In genomic region chr6:153965996-153966395, GRCh38 we compare ENCODE assay signal across 15 cellular contexts.
DNase-seq lines count a peak whose midpoint lies in the region; ATAC-seq, FAIRE-seq and TF ChIP-seq lines count a peak whose summit lies in the region.
"Had no signal": no experiment of that assay in that cellular context is flagged by ENCODE, and none has a peak within 500 bp of the region (broad histone marks: within the 10 kb centered on the region; RNA-seq: fewer than 3 reads in every experiment).

No MANE protein-coding gene starts in this region.

- H3K9ac ChIP-seq in HepG2 (ENCODE audit: insufficient read depth, low read depth, low read length) (no peak overlapping the region), neuronal stem cell (ENCODE audit: low read depth, low read length, poor library complexity) (no peak overlapping the region)

- CTCF ChIA-PET in HepG2 (lab: Yijun Ruan, JAX; ENCODE audit: low intra/inter-chr PET ratio, low total read pairs), result no interaction called here

- H2BK5ac ChIP-seq in neuronal stem cell (ENCODE audit: low read length), result no peak overlapping the region

- TF ChIP-seq RAD21 in HepG2 (CRISPR knock-in tag; IDR thresholded peaks at IDR 0.05), result no peak

- no peak overlapping the region for H3K4me2 ChIP-seq in HepG2 (ENCODE audit: low read depth, low read length)
- H3K4me2 ChIP-seq in neuronal stem cell (ENCODE audit: insufficient read depth, low read length, poor library complexity, severe bottlenecking), result no peak overlapping the region

- no TSS peak for BruUV-seq in HepG2 (replicated peaks; lab: Mats Ljungman, UMichigan)

- H3K27ac ChIP-seq in HepG2 (ENCODE audit: extremely low read length, insufficient read depth, low read length) (no peak overlapping the region), right lobe of liver (no peak overlapping the region), neuronal stem cell (replicated peaks; ENCODE audit: low read length) (no peak overlapping the region)
- H3K27ac ChIP-seq: stomach had no signal

- no peak overlapping the region for H3K23ac ChIP-seq in neuronal stem cell (ENCODE audit: low read depth, low read length, poor library complexity)

- no peak overlapping the region for H4K8ac ChIP-seq in neuronal stem cell (ENCODE audit: low read depth, low read length)

- no peak overlapping the region for H2BK12ac ChIP-seq in neuronal stem cell (ENCODE audit: low read length)

- TF ChIP-seq POLR2A in HepG2 (IDR thresholded peaks at IDR 0.05; ENCODE audit: insufficient read depth in 1 of 2, low read depth in 2 of 2, low read length in 2 of 2) (no peak), right lobe of liver (IDR thresholded peaks at IDR 0.05) (no peak)

- no peak for DNase-seq in HepG2 (ENCODE audit: low spot score)
- DNase-seq in right lobe of liver, result no peak
- DNase-seq in SK-MEL-5 (ENCODE audit: low read depth, low spot score), result peak; percentile 11
- peak; percentile 34 for DNase-seq in fibroblast of mammary gland (ENCODE audit: low read depth)
- DNase-seq in urothelium cell line (ENCODE audit: low spot score), result peak; percentile 15
- no peak for DNase-seq in T1000 (lab: John Stamatoyannopoulos, UW)
- DNase-seq in neuronal stem cell (ENCODE audit: low spot score), result no peak
- DNase-seq: activated naive CD4-positive, alpha-beta T cell; effector CD8-positive, alpha-beta T cell; NCI-H2029 treated with DMSO at 0.1 percent for 48 hours; NCI-H524 treated with DMSO at 0.1 percent for 48 hours; stomach; T-cell had no signal

- ATAC-seq in HepG2, result no peak
- ATAC-seq in right lobe of liver, result no peak
- no peak for ATAC-seq in GM19023 (IDR thresholded peaks at IDR 0.05; ENCODE audit: unreplicated experiment)
- ATAC-seq: left lobe of liver had no signal

- H2BK15ac ChIP-seq in neuronal stem cell (ENCODE audit: low read length), result no peak overlapping the region

- no peaks in the 10 kb centered on the region for H3K4me1 ChIP-seq in HepG2 (ENCODE audit: insufficient read depth, low read length)
- H3K4me1 ChIP-seq in right lobe of liver, result no peaks in the 10 kb centered on the region
- H3K4me1 ChIP-seq in neuronal stem cell (ENCODE audit: control insufficient read depth in 2 of 2, insufficient read depth in 1 of 2, low read depth in 1 of 2, low read length in 2 of 2), result no peaks in the 10 kb centered on the region
- H3K4me1 ChIP-seq: stomach had no signal

- no peak overlapping the region for H2BK120ac ChIP-seq in neuronal stem cell (ENCODE audit: low read depth, low read length)

- no peaks in the 10 kb centered on the region for H3K79me2 ChIP-seq in HepG2 (ENCODE audit: insufficient read depth, low read length)

- H3K36me3 ChIP-seq in HepG2 (replicated peaks in 1 of 2; ENCODE audit: control insufficient read depth in 1 of 2, insufficient read depth in 2 of 2, low read length in 2 of 2) (no peaks in the 10 kb centered on the region), right lobe of liver (no peaks in the 10 kb centered on the region), neuronal stem cell (replicated peaks in 1 of 2; ENCODE audit: control insufficient read depth in 2 of 2, insufficient read depth in 2 of 2, low read length in 2 of 2) (no peaks in the 10 kb centered on the region)
- H3K36me3 ChIP-seq: stomach had no signal

- TF ChIP-seq EP300 in HepG2 (IDR thresholded peaks at IDR 0.05; ENCODE audit: low read depth in 2 of 2, low read length in 2 of 2) (no peak), HepG2 (CRISPR knock-in tag; IDR thresholded peaks at IDR 0.05; ENCODE audit: borderline replicate concordance) (no peak)

- H2AFZ ChIP-seq in HepG2 (ENCODE audit: low read length) (peak overlapping the region; percentile 34), neuronal stem cell (ENCODE audit: low read length) (no peak overlapping the region)

- H3K27me3 ChIP-seq in HepG2 (ENCODE audit: control insufficient read depth in 1 of 2, insufficient read depth in 2 of 2, low read length in 2 of 2) (no peaks in the 10 kb centered on the region), right lobe of liver (no peaks in the 10 kb centered on the region), neuronal stem cell (ENCODE audit: control insufficient read depth in 3 of 3, insufficient read depth in 3 of 3, low read depth in 1 of 3, low read length in 3 of 3) (no peaks in the 10 kb centered on the region)
- H3K27me3 ChIP-seq: stomach had no signal

- no peak overlapping the region for H3K18ac ChIP-seq in neuronal stem cell (ENCODE audit: low read length)

- TF ChIP-seq CTCF in HepG2 (CRISPR knock-in tag; IDR thresholded peaks at IDR 0.05), result no peak
- TF ChIP-seq CTCF in right lobe of liver (IDR thresholded peaks at IDR 0.05), result no peak
- no peak for TF ChIP-seq CTCF in fibroblast of mammary gland (conservative IDR thresholded peaks at IDR 0.05; ENCODE audit: control insufficient read depth, insufficient read depth, low read depth, low read length)

- WGBS in HepG2 (ENCODE audit: low lambda C conversion rate), result 7% methylated on average over 4 of the region's 4 CpGs
- WGBS in right lobe of liver (ENCODE audit: insufficient coverage, low coverage, low lambda C conversion rate, missing lambda C conversion rate), result 34% methylated on average over 4 of the region's 4 CpGs
- no CpG with 5 or more reads among the region's 4 CpGs for WGBS in neuronal stem cell (ENCODE audit: extremely low coverage in 2 of 2, insufficient read length in 2 of 2, insufficient replicate concordance in 1 of 2), 2 donors

- in situ Hi-C loops in HepG2 (cut with HindIII; ENCODE audit: extremely low pct_ligation_motif_present, low pct_unique_long_range_greater_than_20kb) (loop anchor here (25.0 kb wide), 1 partner anchor 729 kb away; no protein-coding TSS in a partner anchor), SK-MEL-5 (cut with HindIII; ENCODE audit: low pct_unique_long_range_greater_than_20kb, low sequenced_read_pairs) (no loop called here)

- no peak for FAIRE-seq in HepG2 (lab: Jason Lieb, UNC)
- FAIRE-seq in urothelium cell line (lab: Jason Lieb, UNC), result no peak

- H4K91ac ChIP-seq in neuronal stem cell (ENCODE audit: low read depth, low read length, poor library complexity), result no peak overlapping the region

- no peak overlapping the region for H3K14ac ChIP-seq in neuronal stem cell (ENCODE audit: low read length)

- H3K9me3 ChIP-seq in HepG2 (ENCODE audit: low read length), result no peaks in the 10 kb centered on the region
- no peaks in the 10 kb centered on the region for H3K9me3 ChIP-seq in right lobe of liver
- H3K9me3 ChIP-seq in neuronal stem cell (replicated peaks in 1 of 2; ENCODE audit: control insufficient read depth in 2 of 2, insufficient read depth in 1 of 2, low read depth in 1 of 2, low read length in 2 of 2), result peaks cover 0 to under 1% of the 10 kb centered on the region in 2 donors
- H3K9me3 ChIP-seq: stomach had no signal

- H3K79me1 ChIP-seq in neuronal stem cell (ENCODE audit: low read depth, low read length), result no peaks in the 10 kb centered on the region

- H2AK5ac ChIP-seq in neuronal stem cell (ENCODE audit: low read depth, low read length), result no peak overlapping the region

- POLR2A ChIA-PET in HepG2 (lab: Yijun Ruan, JAX), result no interaction called here

- intact Hi-C loops in HepG2 (cut with micrococcal nuclease; ENCODE audit: unreplicated experiment), result no loop called here
- intact Hi-C loops in right lobe of liver (cut with DNase I), result no loop called here

- H3K4me3 ChIP-seq in HepG2 (replicated peaks in 1 of 3; ENCODE audit: insufficient read depth in 1 of 3, low read depth in 2 of 3, low read length in 3 of 3) (no peak overlapping the region), right lobe of liver (no peak overlapping the region), fibroblast of mammary gland (ENCODE audit: control insufficient read depth, low read depth, low read length) (no peak overlapping the region), neuronal stem cell (ENCODE audit: low read length in 2 of 2) (no peak overlapping the region)
- H3K4me3 ChIP-seq: stomach had no signal

- H3K4ac ChIP-seq in neuronal stem cell (ENCODE audit: low read length), result no peak overlapping the region

- H4K20me1 ChIP-seq in HepG2 (ENCODE audit: insufficient read depth, low read length), result no peaks in the 10 kb centered on the region

TF ChIP-seq in HepG2, 621 proteins besides CTCF, POLR2A, EP300 and RAD21 (continues in another document):
- no peak for TF ChIP-seq U2AF1 (optimal IDR thresholded peaks at IDR 0.05; ENCODE audit: low read depth, low read length)
- TF ChIP-seq ZNF556 (CRISPR knock-in tag; IDR thresholded peaks at IDR 0.05; ENCODE audit: borderline replicate concordance), result no peak
- TF ChIP-seq, protein P1, sequence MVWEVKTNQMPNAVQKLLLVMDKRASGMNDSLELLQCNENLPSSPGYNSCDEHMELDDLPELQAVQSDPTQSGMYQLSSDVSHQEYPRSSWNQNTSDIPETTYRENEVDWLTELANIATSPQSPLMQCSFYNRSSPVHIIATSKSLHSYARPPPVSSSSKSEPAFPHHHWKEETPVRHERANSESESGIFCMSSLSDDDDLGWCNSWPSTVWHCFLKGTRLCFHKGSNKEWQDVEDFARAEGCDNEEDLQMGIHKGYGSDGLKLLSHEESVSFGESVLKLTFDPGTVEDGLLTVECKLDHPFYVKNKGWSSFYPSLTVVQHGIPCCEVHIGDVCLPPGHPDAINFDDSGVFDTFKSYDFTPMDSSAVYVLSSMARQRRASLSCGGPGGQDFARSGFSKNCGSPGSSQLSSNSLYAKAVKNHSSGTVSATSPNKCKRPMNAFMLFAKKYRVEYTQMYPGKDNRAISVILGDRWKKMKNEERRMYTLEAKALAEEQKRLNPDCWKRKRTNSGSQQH (CRISPR knock-in tag; IDR thresholded peaks at IDR 0.05; ENCODE audit: low read depth), result no peak
- no peak for TF ChIP-seq CCDC6 (CRISPR knock-in tag; IDR thresholded peaks at IDR 0.05)
- no peak for TF ChIP-seq TERF1 (CRISPR knock-in tag; IDR thresholded peaks at IDR 0.05)
- TF ChIP-seq, protein P2, sequence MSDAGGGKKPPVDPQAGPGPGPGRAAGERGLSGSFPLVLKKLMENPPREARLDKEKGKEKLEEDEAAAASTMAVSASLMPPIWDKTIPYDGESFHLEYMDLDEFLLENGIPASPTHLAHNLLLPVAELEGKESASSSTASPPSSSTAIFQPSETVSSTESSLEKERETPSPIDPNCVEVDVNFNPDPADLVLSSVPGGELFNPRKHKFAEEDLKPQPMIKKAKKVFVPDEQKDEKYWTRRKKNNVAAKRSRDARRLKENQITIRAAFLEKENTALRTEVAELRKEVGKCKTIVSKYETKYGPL (CRISPR knock-in tag; IDR thresholded peaks at IDR 0.05), result no peak

Comparison
In these comparisons a context has a peak if more than half of its experiments do, and no peak if none do; other contexts are left out.
1. DNase-seq: peak in SK-MEL-5 (single experiment), fibroblast of mammary gland (single experiment) and urothelium cell line (single experiment); none in HepG2 (single experiment), right lobe of liver (0 of 3), T1000 (single experiment) and neuronal stem cell (single experiment).